ENCODE assay signal across 8 cellular contexts in genomic region chr1:150875197-150876110, GRCh38. TPM values are rescaled to one million over a fixed set of nuclear protein-coding genes. Genes with fewer than 3 reads are reported as not detected.
DNase-seq lines count a peak whose midpoint lies in the region; ATAC-seq, FAIRE-seq and TF ChIP-seq lines count a peak whose summit lies in the region.

No MANE protein-coding gene starts in this region.

- H4K20me1 ChIP-seq in fibroblast of lung (ENCODE audit: control insufficient read depth, extremely low read depth, insufficient read depth, low read length): no peaks in the 10 kb centered on the region

- H3K36me3 ChIP-seq in heart right ventricle (peaks cover 0 to 32% (median 0%) of the 10 kb centered on the region in 9 donors), fibroblast of lung (ENCODE audit: control insufficient read depth, insufficient read depth, low read length) (no peaks in the 10 kb centered on the region), neutrophil (peaks cover 11% of the 10 kb centered on the region)

- DNase-seq in heart right ventricle: no peak
- DNase-seq in left cardiac atrium: no peak
- peak in 1 of 2 donors; percentile 26 for DNase-seq in fibroblast of lung (ENCODE audit: low read depth in 2 of 2)
- no peak for DNase-seq in HTR-8/SVneo (ENCODE audit: insufficient read length, low spot score)
- DNase-seq in SKM-1 (lab: John Stamatoyannopoulos, UW; ENCODE audit: unreplicated experiment): no peak

- whole genome bisulfite sequencing in heart right ventricle, 2 donors: 4 to 8% methylated on average over 17 of the region's 17 CpGs

- FAIRE-seq in TTC549 (lab: Jason Lieb, UNC) (peak; percentile 49), HTR-8/SVneo (lab: Jason Lieb, UNC) (no peak)

- intact Hi-C loops in heart right ventricle (cut with DNase I) (loop anchor here in 6 of 10 donors (2.0 to 10.0 kb wide), 6 partner anchors 47 to 102 kb away; partner anchors contain the start of genes SETDB1 (in 3 of the 6) and CERS2 (in 2 of the 6)), left cardiac atrium (cut with DNase I) (loop anchor here in 1 of 2 donors (10.0 kb wide), 1 partner anchor 49 kb away; the partner anchor contains the start of gene SETDB1)

- H3K27ac ChIP-seq in heart right ventricle (peak overlapping the region; percentile 87 to 99 (median 96)), fibroblast of lung (ENCODE audit: insufficient read depth, low read length) (peak overlapping the region; percentile 84), neutrophil (peak overlapping the region; percentile 92)

- peak overlapping the region; percentile 65 for H3K4me2 ChIP-seq in fibroblast of lung (ENCODE audit: extremely low read depth, insufficient read depth, low read length)

- H3K27me3 ChIP-seq in heart right ventricle (no peaks in the 10 kb centered on the region), fibroblast of lung (ENCODE audit: control insufficient read depth, insufficient read depth, low read length) (no peaks in the 10 kb centered on the region), neutrophil (no peaks in the 10 kb centered on the region)

- TF ChIP-seq CTCF in heart right ventricle (IDR thresholded peaks at IDR 0.05) (no peak), fibroblast of lung (conservative IDR thresholded peaks at IDR 0.05 in 1 of 2, IDR thresholded peaks at IDR 0.05 in 1 of 2; ENCODE audit: low read depth in 1 of 2, low read length in 2 of 2) (no peak), neutrophil (IDR thresholded peaks at IDR 0.05) (no peak)

- peak overlapping the region; percentile 83 for H3K9ac ChIP-seq in fibroblast of lung (ENCODE audit: insufficient read depth, low read length)

- ATAC-seq in heart right ventricle: no peak
- ATAC-seq in left cardiac atrium: no peak
- ATAC-seq in GM21423 (IDR thresholded peaks at IDR 0.05; ENCODE audit: unreplicated experiment): no peak

- H3K79me2 ChIP-seq in fibroblast of lung (ENCODE audit: control insufficient read depth, insufficient read depth, low read length): peaks cover 49% of the 10 kb centered on the region

- H2AFZ ChIP-seq in fibroblast of lung (ENCODE audit: low read length): no peak overlapping the region

- H3K4me3 ChIP-seq in heart right ventricle (peak overlapping the region; percentile 48 to 98 (median 89)), fibroblast of lung (replicated peaks in 1 of 4; ENCODE audit: control extremely low read depth in 1 of 4, insufficient read depth in 1 of 4, low read depth in 3 of 4, low read length in 4 of 4) (peak overlapping the region; percentile 73 to 88 (median 79)), neutrophil (ENCODE audit: low read depth in 1 of 2, low read length in 1 of 2) (peak overlapping the region; percentile 86 to 96)

- H3K4me1 ChIP-seq in heart right ventricle (peaks cover 0 to 46% (median 24%) of the 10 kb centered on the region in 9 donors), fibroblast of lung (ENCODE audit: control insufficient read depth, extremely low read depth, insufficient read depth, low read length) (peaks cover 4% of the 10 kb centered on the region), neutrophil (ENCODE audit: control insufficient read depth in 1 of 2, insufficient read depth in 1 of 2, low read depth in 1 of 2, low read length in 1 of 2) (peaks cover 30% of the 10 kb centered on the region in 2 experiments)

- no peaks in the 10 kb centered on the region for H3K9me3 ChIP-seq in heart right ventricle
- H3K9me3 ChIP-seq in fibroblast of lung (ENCODE audit: control insufficient read depth, insufficient read depth, low read depth, low read length): no peaks in the 10 kb centered on the region
- no peaks in the 10 kb centered on the region for H3K9me3 ChIP-seq in neutrophil

RNA-seq across cellular contexts. Expression of gene ARNT, which starts 0.9 kb away (rescaled TPM):
- total RNA-seq in heart right ventricle: 10 to 100 TPM; 30.4 to 38.3 (median 33.3) TPM
- 10 to 100 TPM; 10.4 to 16.3 TPM for polyA plus RNA-seq in heart right ventricle
- total RNA-seq in left cardiac atrium: 10 to 100 TPM; 31.9 to 32.5 TPM
- total RNA-seq in fibroblast of lung: 32.4 and 37.3 TPM in 2 replicates
- 37.1 and 44.9 TPM in 2 replicates for polyA plus RNA-seq in fibroblast of lung
- 30.9 and 51.7 TPM in 2 replicates for polyA plus RNA-seq in fibroblast of lung (2012)
- polyA minus RNA-seq in fibroblast of lung (ENCODE audit: low replicate concordance): 34.8 and 52.2 TPM in 2 replicates

RNA-seq across cellular contexts. Expression of gene CTXND2, which starts 11.5 kb away (rescaled TPM):
- not detected for total RNA-seq in heart right ventricle
- not detected for polyA plus RNA-seq in heart right ventricle
- not detected for total RNA-seq in left cardiac atrium
- not detected in 2 replicates for total RNA-seq in fibroblast of lung
- polyA plus RNA-seq in fibroblast of lung: not detected in 2 replicates
- not detected in 2 replicates for polyA plus RNA-seq in fibroblast of lung (2012)
- polyA minus RNA-seq in fibroblast of lung (ENCODE audit: low replicate concordance): not detected in 2 replicates

RNA-seq across cellular contexts. Expression of gene SETDB1, which starts 50.7 kb away (rescaled TPM):
- total RNA-seq in heart right ventricle (10 to 100 TPM; 14.5 to 23.8 (median 17.6) TPM), left cardiac atrium (10 to 100 TPM; 16.3 to 19.9 TPM), fibroblast of lung (26.7 and 30.7 TPM in 2 replicates)
- polyA plus RNA-seq in heart right ventricle (10 to 100 TPM in 1 of 2 donors, 1 to 10 TPM in 1; 9.1 to 20.9 TPM), fibroblast of lung (25.3 and 27.0 TPM in 2 replicates)
- polyA plus RNA-seq in fibroblast of lung (2012): 17.4 and 20.4 TPM in 2 replicates
- polyA minus RNA-seq in fibroblast of lung (ENCODE audit: low replicate concordance): 23.7 and 26.6 TPM in 2 replicates
